ENCODE assay signal across 14 cellular contexts in the genomic region with DNA sequence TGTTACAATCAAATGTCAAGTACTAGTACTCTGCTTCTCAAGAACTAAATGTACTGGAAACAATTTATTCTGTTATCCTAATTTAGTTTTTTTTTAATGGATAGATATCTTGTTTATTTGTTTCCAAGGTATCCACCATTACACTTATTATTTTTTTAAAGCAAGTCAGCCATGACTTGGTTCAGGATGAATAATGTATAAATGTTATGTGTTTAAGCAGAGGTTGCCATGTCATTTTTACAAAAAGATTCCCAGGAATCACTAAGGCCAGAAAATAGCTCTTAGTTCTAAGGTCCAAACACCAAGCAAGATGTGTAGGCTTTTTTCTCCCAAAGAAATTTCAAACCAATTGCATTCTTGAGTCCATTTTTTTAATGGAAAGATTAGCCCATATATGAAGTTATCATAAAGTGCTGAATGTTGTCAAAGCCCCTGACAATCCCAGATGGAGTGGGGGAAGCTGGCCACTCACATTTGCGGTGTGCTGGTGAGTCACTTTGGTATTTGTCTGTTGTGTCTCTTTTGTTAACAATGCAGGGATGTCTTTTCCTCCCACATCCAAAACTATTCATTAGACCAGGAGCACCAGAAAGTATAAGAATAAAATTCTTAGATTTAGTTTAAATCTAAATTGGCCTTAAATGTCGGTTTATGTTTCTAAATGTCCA.
DNase-seq lines count a peak whose midpoint lies in the region; ATAC-seq, FAIRE-seq and TF ChIP-seq lines count a peak whose summit lies in the region.
"Had no signal": no experiment of that assay in that cellular context is flagged by ENCODE, and none has a peak within 500 bp of the region (broad histone marks: within the 10 kb centered on the region; RNA-seq: fewer than 3 reads in every experiment).

No MANE protein-coding gene starts in this region.

- peak overlapping the region; percentile 78 for H3K18ac ChIP-seq in IMR-90 (ENCODE audit: low read depth, low read length)

- WGBS in A549 (ENCODE audit: missing lambda C conversion rate), result 49% methylated on average over 2 of the region's 2 CpGs
- no CpG with 5 or more reads among the region's 2 CpGs for WGBS in IMR-90 (ENCODE audit: extremely low coverage in 2 of 2, insufficient read length in 1 of 2), 2 experiments

- peaks cover 29% of the 10 kb centered on the region for H3K9me1 ChIP-seq in IMR-90 (ENCODE audit: insufficient read depth, low read length)

- H3K56ac ChIP-seq in IMR-90 (ENCODE audit: extremely low read depth, insufficient read depth, low read length), result peak overlapping the region; percentile 98

- peak overlapping the region; percentile 33 for H3K4me2 ChIP-seq in A549
- H3K4me2 ChIP-seq in IMR-90 (ENCODE audit: low read depth, low read length), result no peak overlapping the region; the same call in 1 of the 2 replicates

- peak overlapping the region; percentile 99 for H2BK20ac ChIP-seq in IMR-90 (ENCODE audit: low read depth, low read length)

- no peak overlapping the region for H2AFZ ChIP-seq in IMR-90 (replicated peaks; ENCODE audit: low read length, poor library complexity)

- peak overlapping the region; percentile 100; the same call in 1 of the 2 replicates for H3K4ac ChIP-seq in IMR-90 (ENCODE audit: low read depth, low read length)

- TF ChIP-seq POLR2A in A549 (IDR thresholded peaks at IDR 0.05; ENCODE audit: low read length) (no peak), IMR-90 (IDR thresholded peaks at IDR 0.05; ENCODE audit: low read depth, low read length) (no peak)

- H3K36me3 ChIP-seq in IMR-90 (ENCODE audit: control insufficient read depth, insufficient read depth, low read length) (no peaks in the 10 kb centered on the region), muscle layer of colon (ENCODE audit: insufficient read depth, low read length) (no peaks in the 10 kb centered on the region)
- H3K36me3 ChIP-seq: neutrophil had no signal

- peak overlapping the region; percentile 60 for H4K5ac ChIP-seq in IMR-90 (ENCODE audit: low read depth, low read length)

- peak overlapping the region; percentile 34 to 65; a peak in 4 of 6 replicates for H3K27ac ChIP-seq in A549
- H3K27ac ChIP-seq in IMR-90 (ENCODE audit: insufficient read depth, low read length), result peak overlapping the region; percentile 85; the same call in 1 of the 2 replicates
- peak overlapping the region; percentile 6 for H3K27ac ChIP-seq in muscle layer of colon (ENCODE audit: low read depth, low read length)
- H3K27ac ChIP-seq: neutrophil had no signal

- H3K23ac ChIP-seq in IMR-90 (ENCODE audit: low read depth, low read length), result no peak overlapping the region; the same call in 1 of the 2 replicates

- dilution Hi-C loops in IMR-90 (cut with HindIII; ENCODE audit: low sequenced_read_pairs, unreplicated experiment), result no loop called here

- TF ChIP-seq CTCF in A549 (IDR thresholded peaks at IDR 0.05) (no peak), IMR-90 (conservative IDR thresholded peaks at IDR 0.05; ENCODE audit: low read depth, low read length) (no peak), cardiac fibroblast (IDR thresholded peaks at IDR 0.05; ENCODE audit: low read depth, low read length) (no peak)

- no peak for TF ChIP-seq EP300 in A549 (IDR thresholded peaks at IDR 0.05)

- intact Hi-C loops in IMR-90 (cut with micrococcal nuclease), result loop anchor here (5.0 kb wide), 2 partner anchors 37 to 157 kb away; a partner anchor contains a TSS

- H3K4me3 Mint-ChIP-seq in T-helper 2 cell treated with Interferon-gamma antibody and Interleukin-4, amounts not matched to agents 5 μg/mL and 100 μg/mL, for 36 hours, result no peak overlapping the region
- no peak overlapping the region for H3K4me3 Mint-ChIP-seq in stimulated activated naive CD8-positive, alpha-beta T cell treated with anti-CD3 and anti-CD28 coated beads, Interleukin-15, amount 100 ng/mL, for 72 hours
- H3K4me3 Mint-ChIP-seq: activated naive CD4-positive, alpha-beta T cell treated with anti-CD3 and anti-CD28 coated beads, Interleukin-2, amount 50 U/mL, for 24 hours had no signal

- no peaks in the 10 kb centered on the region for H3K27me3 ChIP-seq in IMR-90 (ENCODE audit: control insufficient read depth, insufficient read depth, low read length)
- H3K27me3 ChIP-seq in muscle layer of colon (ENCODE audit: control insufficient read depth in 1 of 2, insufficient read depth in 2 of 2, low read length in 2 of 2), result no peaks in the 10 kb centered on the region
- H3K27me3 ChIP-seq: neutrophil had no signal

- CTCF ChIA-PET in A549 (lab: Yijun Ruan, JAX), result interaction anchor here (0.9 to 2.0 kb wide), 2 partner anchors 10 to 17 kb away, joined by 3 to 5 read pairs; no protein-coding TSS in a partner anchor
- CTCF ChIA-PET in IMR-90 (lab: Yijun Ruan, JAX), result interaction anchor here (2.5 kb wide), 1 partner anchor 71 kb away, joined by 4 read pairs; no protein-coding TSS in a partner anchor

- no peak overlapping the region for H3K14ac ChIP-seq in IMR-90 (replicated peaks; ENCODE audit: low read depth, low read length)

- no peak overlapping the region for H2AK9ac ChIP-seq in IMR-90 (replicated peaks; ENCODE audit: low read depth, low read length, poor library complexity)

- DNase-seq in A549 (ENCODE audit: low read depth in 1 of 2, low spot score in 1 of 2), result no peak
- DNase-seq in IMR-90, result peak; percentile 92
- DNase-seq in cardiac fibroblast (ENCODE audit: low read depth in 2 of 2), result peak; percentile 78 to 91
- DNase-seq in activated naive CD4-positive, alpha-beta T cell treated with anti-CD3 and anti-CD28 coated beads, Interleukin-2, amount 50 U/mL, for 72 hours (ENCODE audit: low spot score in 2 of 2), result no peak
- DNase-seq in T-helper 2 cell treated with Interferon-gamma antibody and Interleukin-4, amounts not matched to agents 5 μg/mL and 100 μg/mL, for 36 hours (ENCODE audit: low spot score), result no peak
- DNase-seq in iPS-NIHi11 (ENCODE audit: low spot score), result no peak
- no peak for DNase-seq in stimulated activated naive CD8-positive, alpha-beta T cell treated with anti-CD3 and anti-CD28 coated beads, Interleukin-15, amount 100 ng/mL, for 72 hours
- DNase-seq: AML-193; GF-D8; stimulated activated naive CD8-positive, alpha-beta T cell treated with anti-CD3 and anti-CD28 coated beads, Interleukin-15, Interleukin-2, amounts not matched to agents 100 U/mL and 50 U/mL, for 24 hours; T-helper 1 cell had no signal

- no peak overlapping the region for H3K4me3 ChIP-seq in A549
- H3K4me3 ChIP-seq in IMR-90 (ENCODE audit: insufficient read depth, low read depth, low read length), result no peak overlapping the region
- no peak overlapping the region for H3K4me3 ChIP-seq in cardiac fibroblast (replicated peaks in 1 of 2; ENCODE audit: low read depth in 2 of 2, low read length in 2 of 2)
- H3K4me3 ChIP-seq in muscle layer of colon (ENCODE audit: low read depth in 1 of 2, low read length in 2 of 2), result no peak overlapping the region

- H3K79me1 ChIP-seq in IMR-90 (ENCODE audit: low read depth in 1 of 2, low read length in 2 of 2), result peaks cover 17 to 31% of the 10 kb centered on the region in 2 experiments; a peak in 3 of 4 replicates

- H4K91ac ChIP-seq in IMR-90 (ENCODE audit: insufficient read depth, low read depth, low read length), result peak overlapping the region; percentile 27; the same call in 1 of the 2 replicates

- peaks cover 42% of the 10 kb centered on the region for H3K4me1 ChIP-seq in A549
- peaks cover 40% of the 10 kb centered on the region for H3K4me1 ChIP-seq in IMR-90 (ENCODE audit: control insufficient read depth, insufficient read depth, low read length)
- H3K4me1 ChIP-seq in muscle layer of colon (ENCODE audit: insufficient read depth, low read length), result peaks cover 61% of the 10 kb centered on the region

- no peak overlapping the region; the same call in 1 of the 2 replicates for H3K9ac ChIP-seq in IMR-90 (ENCODE audit: low read depth, low read length)
- H3K9ac ChIP-seq in muscle layer of colon (ENCODE audit: low read length), result no peak overlapping the region

- H3K9me3 Mint-ChIP-seq in activated naive CD4-positive, alpha-beta T cell treated with anti-CD3 and anti-CD28 coated beads, Interleukin-2, amount 50 U/mL, for 72 hours, result no peaks in the 10 kb centered on the region
- no peaks in the 10 kb centered on the region for H3K9me3 Mint-ChIP-seq in T-helper 2 cell treated with Interferon-gamma antibody and Interleukin-4, amounts not matched to agents 5 μg/mL and 100 μg/mL, for 36 hours
- H3K9me3 Mint-ChIP-seq in stimulated activated naive CD8-positive, alpha-beta T cell treated with anti-CD3 and anti-CD28 coated beads, Interleukin-15, amount 100 ng/mL, for 72 hours, result no peaks in the 10 kb centered on the region
- H3K9me3 Mint-ChIP-seq: activated naive CD4-positive, alpha-beta T cell treated with anti-CD3 and anti-CD28 coated beads, Interleukin-2, amount 50 U/mL, for 24 hours had no signal

- POLR2A ChIA-PET in A549 (lab: Yijun Ruan, JAX) (no interaction called here), IMR-90 (lab: Charles Lee; ENCODE audit: unreplicated experiment) (interaction anchor here (1.0 to 2.8 kb wide), 2 partner anchors 27 to 31 kb away, joined by 4 to 8 read pairs; no protein-coding TSS in a partner anchor)

- BruUV-seq in IMR-90 (replicated peaks; lab: Mats Ljungman, UMichigan), result no TSS peak

- peak overlapping the region; percentile 95 for H2BK5ac ChIP-seq in IMR-90 (ENCODE audit: low read depth, low read length, poor library complexity, severe bottlenecking)

- H3K4me1 Mint-ChIP-seq in T-helper 2 cell treated with Interferon-gamma antibody and Interleukin-4, amounts not matched to agents 5 μg/mL and 100 μg/mL, for 36 hours (ENCODE audit: low read depth), result peaks cover 5% of the 10 kb centered on the region
- H3K4me1 Mint-ChIP-seq in stimulated activated naive CD8-positive, alpha-beta T cell treated with anti-CD3 and anti-CD28 coated beads, Interleukin-15, amount 100 ng/mL, for 72 hours, result peaks cover 7% of the 10 kb centered on the region

- no peak overlapping the region for H3K27ac Mint-ChIP-seq in activated naive CD4-positive, alpha-beta T cell treated with anti-CD3 and anti-CD28 coated beads, Interleukin-2, amount 50 U/mL, for 72 hours
- no peak overlapping the region for H3K27ac Mint-ChIP-seq in T-helper 2 cell treated with Interferon-gamma antibody and Interleukin-4, amounts not matched to agents 5 μg/mL and 100 μg/mL, for 36 hours
- no peak overlapping the region for H3K27ac Mint-ChIP-seq in stimulated activated naive CD8-positive, alpha-beta T cell treated with anti-CD3 and anti-CD28 coated beads, Interleukin-15, amount 100 ng/mL, for 72 hours
- H3K27ac Mint-ChIP-seq: activated naive CD4-positive, alpha-beta T cell treated with anti-CD3 and anti-CD28 coated beads, Interleukin-2, amount 50 U/mL, for 24 hours had no signal

- H3K27me3 Mint-ChIP-seq in T-helper 2 cell treated with Interferon-gamma antibody and Interleukin-4, amounts not matched to agents 5 μg/mL and 100 μg/mL, for 36 hours (ENCODE audit: low read depth), result peaks cover 9% of the 10 kb centered on the region
- H3K27me3 Mint-ChIP-seq in stimulated activated naive CD8-positive, alpha-beta T cell treated with anti-CD3 and anti-CD28 coated beads, Interleukin-15, amount 100 ng/mL, for 72 hours, result peaks cover 22% of the 10 kb centered on the region

- no peak for FAIRE-seq in A549 (lab: Jason Lieb, UNC)

- in situ Hi-C loops in IMR-90 (cut with MboI; ENCODE audit: low sequenced_read_pairs), result no loop called here

- no peaks in the 10 kb centered on the region for H4K20me1 ChIP-seq in IMR-90 (ENCODE audit: insufficient read depth, low read length)

- ATAC-seq in A549 (peak in 1 of 2 experiments; percentile 35; a peak in 2 of 6 replicates), IMR-90 (ENCODE audit: low read depth) (peak; percentile 19)
- ATAC-seq in activated naive CD4-positive, alpha-beta T cell treated with anti-CD3 and anti-CD28 coated beads, Interleukin-2, amount 50 U/mL, for 72 hours, result no peak
- no peak for ATAC-seq in stimulated activated naive CD8-positive, alpha-beta T cell treated with anti-CD3 and anti-CD28 coated beads, Interleukin-15, amount 100 ng/mL, for 72 hours
- ATAC-seq: stimulated activated naive CD8-positive, alpha-beta T cell treated with anti-CD3 and anti-CD28 coated beads, Interleukin-15, Interleukin-2, amounts not matched to agents 100 U/mL and 50 U/mL, for 24 hours had no signal

- H4K8ac ChIP-seq in IMR-90 (ENCODE audit: low read depth in 2 of 2, low read length in 2 of 2), result peak overlapping the region; percentile 94 to 97; a peak in 3 of 4 replicates

- H3K36me3 Mint-ChIP-seq in activated naive CD4-positive, alpha-beta T cell treated with anti-CD3 and anti-CD28 coated beads, Interleukin-2, amount 50 U/mL, for 72 hours, result no peaks in the 10 kb centered on the region
- no peaks in the 10 kb centered on the region for H3K36me3 Mint-ChIP-seq in T-helper 2 cell treated with Interferon-gamma antibody and Interleukin-4, amounts not matched to agents 5 μg/mL and 100 μg/mL, for 36 hours (ENCODE audit: low read depth)
- H3K36me3 Mint-ChIP-seq: activated naive CD4-positive, alpha-beta T cell treated with anti-CD3 and anti-CD28 coated beads, Interleukin-2, amount 50 U/mL, for 24 hours had no signal

- H2BK15ac ChIP-seq in IMR-90 (ENCODE audit: low read depth, low read length), result no peak overlapping the region; the same call in 1 of the 3 replicates

- H2BK120ac ChIP-seq in IMR-90 (ENCODE audit: low read depth, low read length), result peak overlapping the region; percentile 99

- TF ChIP-seq RAD21 in A549 (conservative IDR thresholded peaks at IDR 0.05 in 1 of 2, IDR thresholded peaks at IDR 0.05 in 1 of 2), result no peak
- TF ChIP-seq RAD21 in IMR-90 (IDR thresholded peaks at IDR 0.05; ENCODE audit: low read length), result peak; percentile 19; the same call in 1 of the 2 replicates

- no peak overlapping the region for H2AK5ac ChIP-seq in IMR-90 (ENCODE audit: low read depth, low read length)

- H3K9me3 ChIP-seq in A549, result no peaks in the 10 kb centered on the region
- H3K9me3 ChIP-seq in IMR-90 (ENCODE audit: control insufficient read depth, insufficient read depth, low read length), result no peaks in the 10 kb centered on the region
- no peaks in the 10 kb centered on the region for H3K9me3 ChIP-seq in muscle layer of colon (ENCODE audit: low read length)
- H3K9me3 ChIP-seq: neutrophil had no signal

Comparison
In these comparisons a context has a peak if more than half of its experiments do, and no peak if none do; other contexts are left out.
1. DNase-seq: peak in IMR-90 (single experiment) and cardiac fibroblast (2 of 2); none in A549 (0 of 2), activated naive CD4-positive, alpha-beta T cell treated with anti-CD3 and anti-CD28 coated beads, Interleukin-2, amount 50 U/mL, for 72 hours (0 of 2), T-helper 2 cell treated with Interferon-gamma antibody and Interleukin-4, amounts not matched to agents 5 μg/mL and 100 μg/mL, for 36 hours (single experiment), iPS-NIHi11 (single experiment) and stimulated activated naive CD8-positive, alpha-beta T cell treated with anti-CD3 and anti-CD28 coated beads, Interleukin-15, amount 100 ng/mL, for 72 hours (0 of 2).
2. H3K27ac ChIP-seq: peak in every context shown above with its lines; median percentile 85 in IMR-90; 50 in A549; 6 in muscle layer of colon.